13 cellular contexts compared by ENCODE assay signal in genomic region chr20:24502184-24502583, GRCh38. TPM values are rescaled to one million over a fixed set of nuclear protein-coding genes. Genes with fewer than 3 reads are reported as not detected.
A peak's percentile ranks its signal among the peaks of the same experiment; 100 is the strongest.
DNase-seq lines count a peak whose midpoint lies in the region; ATAC-seq and TF ChIP-seq lines count a peak whose summit lies in the region.
"Had no signal": no experiment of that assay in that cellular context is flagged by ENCODE, and none has a peak within 500 bp of the region (broad histone marks: within the 10 kb centered on the region; RNA-seq: fewer than 3 reads in every experiment).

No MANE protein-coding gene starts in this region.

- no peaks in the 10 kb centered on the region for H3K27me3 ChIP-seq in RWPE2 (ENCODE audit: insufficient read depth, poor library complexity, severe bottlenecking)
- H3K27me3 ChIP-seq: foreskin keratinocyte, neutrophil had no signal

- TF ChIP-seq CTCF in RWPE2 (IDR thresholded peaks at IDR 0.05; ENCODE audit: poor library complexity, severe bottlenecking) (no peak), osteocyte (IDR thresholded peaks at IDR 0.05) (no peak)

- DNase-seq in C1 segment of cervical spinal cord (lab: John Stamatoyannopoulos, UW) (peak in 10 of 14 donors; percentile 24 to 91 (median 64)), RWPE2 (ENCODE audit: low spot score) (no peak), fibroblast of the conjunctiva (ENCODE audit: low read depth) (peak; percentile 26), osteocyte (ENCODE audit: extremely low spot score, unreplicated experiment) (peak; percentile 81), NCI-H1092 (lab: John Stamatoyannopoulos, UW) (no peak)
- DNase-seq: T-helper 17 cell had no signal

- peaks cover 9% of the 10 kb centered on the region for H3K4me1 Mint-ChIP-seq in osteocyte (ENCODE audit: unreplicated experiment)
- H3K4me1 Mint-ChIP-seq: IgD-negative memory B cell, T-helper 17 cell had no signal

- no peak overlapping the region for H3K4me3 Mint-ChIP-seq in osteocyte (ENCODE audit: unreplicated experiment)
- H3K4me3 Mint-ChIP-seq: IgD-negative memory B cell, T-helper 17 cell had no signal

- H3K36me3 ChIP-seq in RWPE2 (ENCODE audit: low read depth), result no peaks in the 10 kb centered on the region
- H3K36me3 ChIP-seq: neutrophil had no signal

- H3K27me3 Mint-ChIP-seq in osteocyte (ENCODE audit: unreplicated experiment), result no peaks in the 10 kb centered on the region
- H3K27me3 Mint-ChIP-seq: IgD-negative memory B cell had no signal

- H3K4me1 ChIP-seq in RWPE2 (ENCODE audit: insufficient read depth, poor library complexity, severe bottlenecking), result no peaks in the 10 kb centered on the region
- H3K4me1 ChIP-seq: foreskin keratinocyte had no signal

- H3K27ac Mint-ChIP-seq in osteocyte (ENCODE audit: unreplicated experiment), result no peak overlapping the region
- H3K27ac Mint-ChIP-seq: IgD-negative memory B cell, T-helper 17 cell had no signal

- no peak overlapping the region for H3K27ac ChIP-seq in RWPE2 (ENCODE audit: poor library complexity, severe bottlenecking)
- H3K27ac ChIP-seq: foreskin keratinocyte, neutrophil had no signal

- ATAC-seq in RWPE2 (ENCODE audit: low read depth) (0 out of 3 replicates have a peak, but pooled peaks have one; percentile 24), GM18858 (IDR thresholded peaks at IDR 0.05; ENCODE audit: unreplicated experiment) (no peak), esophagus mucosa (no peak), GM21447 (IDR thresholded peaks at IDR 0.05; ENCODE audit: unreplicated experiment) (no peak)
- ATAC-seq: foreskin keratinocyte, T-helper 17 cell had no signal

- no peaks in the 10 kb centered on the region for H3K9me3 Mint-ChIP-seq in osteocyte (ENCODE audit: unreplicated experiment)

- H3K4me3 ChIP-seq in RWPE2 (ENCODE audit: severe bottlenecking), result no peak overlapping the region

- H3K9me3 ChIP-seq in RWPE2 (ENCODE audit: severe bottlenecking), result no peaks in the 10 kb centered on the region
- H3K9me3 ChIP-seq: neutrophil had no signal

- H3K36me3 Mint-ChIP-seq in osteocyte (ENCODE audit: unreplicated experiment), result no peaks in the 10 kb centered on the region
- H3K36me3 Mint-ChIP-seq: IgD-negative memory B cell had no signal

RNA-seq across cellular contexts. Expression of gene SYNDIG1, which starts 32.8 kb away (rescaled TPM):
- total RNA-seq in osteocyte, result 0.40 and 0.94 TPM in 2 replicates
- 0.08 TPM for total RNA-seq in esophagus mucosa
- total RNA-seq: foreskin keratinocyte, NCI-H460, T-helper 17 cell had no signal

Comparison
In these comparisons a context has a peak if more than half of its experiments do, and no peak if none do; other contexts are left out.
1. DNase-seq: peak in C1 segment of cervical spinal cord (10 of 14), fibroblast of the conjunctiva (single experiment) and osteocyte (single experiment); none in RWPE2 (single experiment) and NCI-H1092 (single experiment).